8 cellular contexts compared by ENCODE assay signal in genomic region chr1:54980528-54981241, GRCh38. TPM values are rescaled to one million over a fixed set of nuclear protein-coding genes. Genes with fewer than 3 reads are reported as not detected.
DNase-seq lines count a peak whose midpoint lies in the region; ATAC-seq and TF ChIP-seq lines count a peak whose summit lies in the region.
"Had no signal": no experiment of that assay in that cellular context is flagged by ENCODE, and none has a peak within 500 bp of the region (broad histone marks: within the 10 kb centered on the region; RNA-seq: fewer than 3 reads in every experiment).

Gene TMEM61 (plus strand): TSS chr1:54980628. CDS start chr1:54981066, 438 bp downstream.

- intact Hi-C loops in left colon (cut with DNase I, micrococcal nuclease) (no loop called here), head of caudate nucleus (cut with DNase I) (no loop called here)

- H3K9me3 Mint-ChIP-seq in activated naive CD4-positive, alpha-beta T cell treated with anti-CD3 and anti-CD28 coated beads, Interleukin-2, amount 50 U/mL, for 72 hours, result no peaks in the 10 kb centered on the region

- ATAC-seq in left colon (peak; percentile 83), HG03025 (IDR thresholded peaks at IDR 0.05; ENCODE audit: low FRiP score, unreplicated experiment) (no peak)
- ATAC-seq in activated naive CD4-positive, alpha-beta T cell treated with anti-CD3 and anti-CD28 coated beads, Interleukin-2, amount 50 U/mL, for 72 hours, result no peak

- no peak for TF ChIP-seq EP300 in suprapubic skin (IDR thresholded peaks at IDR 0.05)

- TF ChIP-seq CTCF in cardiac fibroblast (IDR thresholded peaks at IDR 0.05; ENCODE audit: low read depth, low read length), result no peak
- no peak for TF ChIP-seq CTCF in suprapubic skin (IDR thresholded peaks at IDR 0.05)

- H3K27me3 ChIP-seq in suprapubic skin, result peaks cover 15% of the 10 kb centered on the region

- peaks cover 17% of the 10 kb centered on the region for H3K4me1 ChIP-seq in suprapubic skin

- H3K36me3 Mint-ChIP-seq in activated naive CD4-positive, alpha-beta T cell treated with anti-CD3 and anti-CD28 coated beads, Interleukin-2, amount 50 U/mL, for 72 hours, result no peaks in the 10 kb centered on the region

- no peak for TF ChIP-seq POLR2A in suprapubic skin (IDR thresholded peaks at IDR 0.05)

- whole genome bisulfite sequencing in suprapubic skin, result 12% methylated on average over 27 of the region's 69 CpGs

- H3K36me3 ChIP-seq in suprapubic skin, result no peaks in the 10 kb centered on the region

- H3K27ac Mint-ChIP-seq in activated naive CD4-positive, alpha-beta T cell treated with anti-CD3 and anti-CD28 coated beads, Interleukin-2, amount 50 U/mL, for 72 hours, result no peak within 1 kb of the TSS

- H3K4me3 ChIP-seq in cardiac fibroblast (replicated peaks in 1 of 2; ENCODE audit: low read depth in 2 of 2, low read length in 2 of 2) (peak within 1 kb of the TSS; percentile 26 to 35), suprapubic skin (peak within 1 kb of the TSS; percentile 64)

- H3K27ac ChIP-seq in suprapubic skin, result peak within 1 kb of the TSS; percentile 77
- H3K27ac ChIP-seq: HL-60 had no signal

- peak; percentile 8 for DNase-seq in LoVo (ENCODE audit: low spot score)
- no peak for DNase-seq in cardiac fibroblast (ENCODE audit: low read depth in 2 of 2)
- peak in 1 of 2 donors; percentile 61 for DNase-seq in left colon
- peak in 1 of 2 donors; percentile 74 for DNase-seq in suprapubic skin (ENCODE audit: low spot score in 2 of 2)
- DNase-seq in activated naive CD4-positive, alpha-beta T cell treated with anti-CD3 and anti-CD28 coated beads, Interleukin-2, amount 50 U/mL, for 72 hours (ENCODE audit: low spot score in 2 of 2), result no peak
- no peak for DNase-seq in head of caudate nucleus

- no peaks in the 10 kb centered on the region for H3K9me3 ChIP-seq in suprapubic skin

RNA-seq across cellular contexts. Expression of gene TMEM61, which starts in this region (rescaled TPM):
- 10 to 100 TPM; 12.2 to 19.8 TPM for total RNA-seq in left colon
- 1 to 10 TPM; 1.7 to 6.3 (median 4.1) TPM for total RNA-seq in suprapubic skin
- total RNA-seq in activated naive CD4-positive, alpha-beta T cell treated with anti-CD3 and anti-CD28 coated beads, Interleukin-2, amount 50 U/mL, for 72 hours, result under 1 TPM in 1 of 2 donors, not detected in 1; 0.23 TPM
